9 cellular contexts compared by ENCODE assay signal in genomic region chr14:40762177-40762576, GRCh38.
"Had no signal": no experiment of that assay in that cellular context is flagged by ENCODE, and none has a peak within 500 bp of the region (broad histone marks: within the 10 kb centered on the region; RNA-seq: fewer than 3 reads in every experiment).

No MANE protein-coding gene starts in this region.

- H3K27ac ChIP-seq: HL-60 had no signal

- H3K4me2 ChIP-seq: GM23338 had no signal

- ATAC-seq: GM23338, HCT116 had no signal

- H2AFZ ChIP-seq: GM23338 had no signal

- FAIRE-seq: H1, H54, HTR-8/SVneo had no signal

- H3K4me3 ChIP-seq: GM23338 had no signal

- DNase-seq: H9, HFFc6, KG1 had no signal
